ENCODE assay signal across 33 cellular contexts in genomic region chrX:111114806-111115205, GRCh38. TPM values are rescaled to one million over a fixed set of nuclear protein-coding genes. Genes with fewer than 3 reads are reported as not detected.
DNase-seq lines count a peak whose midpoint lies in the region; ATAC-seq and TF ChIP-seq lines count a peak whose summit lies in the region.
"Had no signal": no experiment of that assay in that cellular context is flagged by ENCODE, and none has a peak within 500 bp of the region (broad histone marks: within the 10 kb centered on the region; RNA-seq: fewer than 3 reads in every experiment).

No MANE protein-coding gene starts in this region.

- intact Hi-C loops in esophagus squamous epithelium (cut with DNase I): no loop called here

- H3K4me3 ChIP-seq in GM12865 (ENCODE audit: low read depth, low read length) (no peak overlapping the region), esophagus squamous epithelium (no peak overlapping the region)
- H3K4me3 ChIP-seq: mucosa of descending colon, right lobe of liver, SJSA1, spleen, stomach, uterus had no signal

- no peaks in the 10 kb centered on the region for H3K36me3 ChIP-seq in esophagus squamous epithelium
- H3K36me3 ChIP-seq: right lobe of liver, SJSA1, spleen, stomach, uterus had no signal

- no peak overlapping the region for H3K27ac ChIP-seq in esophagus squamous epithelium
- H3K27ac ChIP-seq: HL-60, KMS-11, right lobe of liver, SJSA1, spleen, stomach, uterus, VCaP had no signal

- no peaks in the 10 kb centered on the region for H3K4me1 ChIP-seq in esophagus squamous epithelium
- H3K4me1 ChIP-seq: right lobe of liver, spleen, stomach, uterus had no signal

- DNase-seq in GM12865 (ENCODE audit: low read depth): peak; percentile 10
- peak; percentile 92 for DNase-seq in foreskin melanocyte
- no peak for DNase-seq in HPDE6-E6E7 (ENCODE audit: extremely low spot score)
- DNase-seq in esophagus squamous epithelium (lab: John Stamatoyannopoulos, UW): no peak
- no peak for DNase-seq in GM19238 (ENCODE audit: insufficient read length, low spot score)
- no peak for DNase-seq in MV-4-11 (lab: John Stamatoyannopoulos, UW)
- DNase-seq: activated CD4-positive, alpha-beta T cell treated with anti-CD3 and anti-CD28 coated beads for 36 hours; activated CD8-positive, alpha-beta T cell treated with anti-CD3 and anti-CD28 coated beads, Interleukin-2, amount 10 ng/mL, durations not matched to agents 7 days and 5 days; amniotic stem cell; DND-41; H7; hippocampal formation; left cardiac atrium; MM.1S; mucosa of descending colon; natural killer cell; NCI-H1417 treated with DMSO at 0.1 percent for 48 hours; NCI-H2081 treated with DMSO at 0.1 percent for 48 hours; NCI-H345; NCI-H748 treated with DMSO at 0.1 percent for 48 hours; nucleus accumbens; right lobe of liver; spleen; stimulated activated CD4-positive, alpha-beta T cell treated with anti-CD3 and anti-CD28 coated beads, Interleukin-2, amount 100 ng/mL, for 24 hours; stomach; T1000; uterus had no signal

- H3K9me3 ChIP-seq in esophagus squamous epithelium: no peaks in the 10 kb centered on the region
- H3K9me3 ChIP-seq: mucosa of descending colon, right lobe of liver, SJSA1, spleen, stomach, uterus had no signal

- H3K27me3 ChIP-seq in esophagus squamous epithelium: no peaks in the 10 kb centered on the region
- H3K27me3 ChIP-seq: SJSA1, spleen, stomach, uterus had no signal

- no peak for TF ChIP-seq POLR2A in esophagus squamous epithelium (IDR thresholded peaks at IDR 0.05)

- 64 to 100% methylated on average over 1 of the region's 1 CpG for WGBS in esophagus squamous epithelium, 2 donors

- ATAC-seq in GM21619 (IDR thresholded peaks at IDR 0.05; ENCODE audit: unreplicated experiment) (peak; percentile 73), HG03196 (IDR thresholded peaks at IDR 0.05; ENCODE audit: unreplicated experiment) (peak; percentile 58)
- ATAC-seq: activated CD4-positive, alpha-beta T cell treated with anti-CD3 and anti-CD28 coated beads for 36 hours; activated CD8-positive, alpha-beta T cell treated with anti-CD3 and anti-CD28 coated beads, Interleukin-2, amount 10 ng/mL, durations not matched to agents 7 days and 5 days; left cardiac atrium; mucosa of descending colon; natural killer cell; right lobe of liver had no signal

- TF ChIP-seq CTCF in GM12865 (IDR thresholded peaks at IDR 0.05; ENCODE audit: insufficient read depth, low read depth, low read length, missing control alignments) (no peak), esophagus squamous epithelium (IDR thresholded peaks at IDR 0.05) (no peak)

RNA-seq across cellular contexts. Expression of gene PAK3, which starts 18.8 kb away (rescaled TPM):
- 1 to 10 TPM in 1 of 4 donors, under 1 TPM in 3; 0.09 to 2.1 (median 0.45) TPM for total RNA-seq in esophagus squamous epithelium
- total RNA-seq: natural killer cell had no signal

Comparison
In these comparisons a context has a peak if more than half of its experiments do, and no peak if none do; other contexts are left out.
1. DNase-seq: peak in GM12865 (single experiment) and foreskin melanocyte (single experiment); none in HPDE6-E6E7 (single experiment), esophagus squamous epithelium (single experiment), GM19238 (single experiment) and MV-4-11 (single experiment).